In genomic region chr11:66290332-66290629, GRCh38 we compare ENCODE assay signal across 15 cellular contexts. TPM values are rescaled to one million over a fixed set of nuclear protein-coding genes. Genes with fewer than 3 reads are reported as not detected.
DNase-seq lines count a peak whose midpoint lies in the region; ATAC-seq and TF ChIP-seq lines count a peak whose summit lies in the region.
"Had no signal": no experiment of that assay in that cellular context is flagged by ENCODE, and none has a peak within 500 bp of the region (broad histone marks: within the 10 kb centered on the region; RNA-seq: fewer than 3 reads in every experiment).

No MANE protein-coding gene starts in this region.

- H3K4me3 ChIP-seq in SK-N-SH (ENCODE audit: low read depth in 2 of 2, low read length in 1 of 2) (peak overlapping the region; percentile 84 to 90; a peak in 2 of 4 replicates), NB4 (ENCODE audit: low read depth, low read length) (peak overlapping the region; percentile 75), osteoblast (ENCODE audit: insufficient read depth, low read length) (no peak overlapping the region), neuronal stem cell (ENCODE audit: low read length in 2 of 2) (no peak overlapping the region)

- DNase-seq in SK-N-SH (no peak), NB4 (ENCODE audit: low read depth) (no peak), caudate nucleus (lab: John Stamatoyannopoulos, UW) (no peak), osteoblast (ENCODE audit: insufficient read length, low spot score, missing footprints) (no peak), neuronal stem cell (ENCODE audit: low spot score) (no peak), AML-193 (lab: John Stamatoyannopoulos, UW) (no peak)
- DNase-seq: 8988T; activated CD4-positive, CD25-positive, alpha-beta regulatory T cell treated with anti-CD3 and anti-CD28 coated beads, Interleukin-2, amount 50 U/mL, for 72 hours; GF-D8; kidney glomerular epithelial cell; NCI-H1694; Peyer's patch; retina had no signal

- POLR2A ChIA-PET in SK-N-SH (lab: Yijun Ruan, JAX) = interaction anchor here (4.2 kb wide), 1 partner anchor 23 kb away, joined by 19 read pairs; no protein-coding TSS in a partner anchor

- no peaks in the 10 kb centered on the region for H3K9me3 ChIP-seq in SK-N-SH
- H3K9me3 ChIP-seq in osteoblast (ENCODE audit: low read depth, low read length) = no peaks in the 10 kb centered on the region
- H3K9me3 ChIP-seq in neuronal stem cell (replicated peaks in 1 of 2; ENCODE audit: control insufficient read depth in 2 of 2, insufficient read depth in 1 of 2, low read depth in 1 of 2, low read length in 2 of 2) = peaks cover 0 to 5% of the 10 kb centered on the region in 2 donors
- H3K9me3 ChIP-seq: Peyer's patch had no signal

- ATAC-seq in SK-N-SH treated with all-trans-retinoic acid at 6 μM for 48 hours (no peak), GM19023 (IDR thresholded peaks at IDR 0.05; ENCODE audit: unreplicated experiment) (no peak)

- no peak overlapping the region for H3K18ac ChIP-seq in neuronal stem cell (ENCODE audit: low read length)

- peaks cover 8% of the 10 kb centered on the region for H3K79me1 ChIP-seq in neuronal stem cell (ENCODE audit: low read depth, low read length)

- H2AK5ac ChIP-seq in neuronal stem cell (ENCODE audit: low read depth, low read length) = no peak overlapping the region

- no peak overlapping the region for H2BK15ac ChIP-seq in neuronal stem cell (ENCODE audit: low read length)

- TF ChIP-seq RAD21 in SK-N-SH (IDR thresholded peaks at IDR 0.05; ENCODE audit: low read length) = no peak

- no peak overlapping the region for H2BK120ac ChIP-seq in neuronal stem cell (ENCODE audit: low read depth, low read length)

- TF ChIP-seq EP300 in SK-N-SH (IDR thresholded peaks at IDR 0.05; ENCODE audit: borderline replicate concordance in 1 of 2, low read depth in 1 of 2, low read length in 1 of 2) = no peak

- H3K36me3 ChIP-seq in SK-N-SH (replicated peaks in 1 of 2; ENCODE audit: control insufficient read depth in 1 of 2, insufficient read depth in 2 of 2, low read length in 1 of 2) = peaks cover 0 to 11% of the 10 kb centered on the region in 2 experiments
- peaks cover 15% of the 10 kb centered on the region for H3K36me3 ChIP-seq in osteoblast (ENCODE audit: insufficient read depth, low read length)
- H3K36me3 ChIP-seq in neuronal stem cell (replicated peaks in 1 of 2; ENCODE audit: control insufficient read depth in 2 of 2, insufficient read depth in 2 of 2, low read length in 2 of 2) = peaks cover 8 to 18% of the 10 kb centered on the region in 2 donors

- H3K27me3 ChIP-seq in SK-N-SH (ENCODE audit: insufficient read depth) (no peaks in the 10 kb centered on the region), osteoblast (ENCODE audit: insufficient read depth, low read length) (peaks cover 36% of the 10 kb centered on the region), neuronal stem cell (ENCODE audit: control insufficient read depth in 3 of 3, insufficient read depth in 3 of 3, low read depth in 1 of 3, low read length in 3 of 3) (peaks cover 19 to 46% (median 40%) of the 10 kb centered on the region in 3 experiments)

- no peak for TF ChIP-seq CTCF in SK-N-SH (IDR thresholded peaks at IDR 0.05)
- no peak for TF ChIP-seq CTCF in NB4 (IDR thresholded peaks at IDR 0.05; ENCODE audit: low read depth, low read length)
- no peak for TF ChIP-seq CTCF in osteoblast (IDR thresholded peaks at IDR 0.05; ENCODE audit: extremely low read depth, low read depth, low read length)

- H3K9ac ChIP-seq in SK-N-SH = no peak overlapping the region
- H3K9ac ChIP-seq in neuronal stem cell (ENCODE audit: low read depth, low read length, poor library complexity) = no peak overlapping the region

- TF ChIP-seq POLR2A in NB4 (IDR thresholded peaks at IDR 0.05; ENCODE audit: extremely low read depth, insufficient read length) = no peak

- H4K20me1 ChIP-seq in SK-N-SH (ENCODE audit: insufficient read depth) (no peaks in the 10 kb centered on the region), osteoblast (ENCODE audit: insufficient read depth, low read length) (peaks cover 14% of the 10 kb centered on the region)

- H3K79me2 ChIP-seq in SK-N-SH (ENCODE audit: insufficient read depth) (peaks cover 33% of the 10 kb centered on the region; the same call in 1 of the 2 replicates), osteoblast (ENCODE audit: insufficient read depth, low read length) (peaks cover 35% of the 10 kb centered on the region)

- H3K4me1 ChIP-seq in SK-N-SH (ENCODE audit: control insufficient read depth in 1 of 2, insufficient read depth in 2 of 2, low read depth in 1 of 2, low read length in 1 of 2) = peaks cover 7 to 36% of the 10 kb centered on the region in 2 experiments; a peak in 2 of 4 replicates
- peaks cover 21% of the 10 kb centered on the region for H3K4me1 ChIP-seq in osteoblast (ENCODE audit: insufficient read depth, low read length)
- peaks cover 9 to 14% of the 10 kb centered on the region in 2 donors for H3K4me1 ChIP-seq in neuronal stem cell (ENCODE audit: control insufficient read depth in 2 of 2, insufficient read depth in 1 of 2, low read depth in 1 of 2, low read length in 2 of 2)

- no peak overlapping the region for H3K23ac ChIP-seq in neuronal stem cell (ENCODE audit: low read depth, low read length, poor library complexity)

- no peak overlapping the region for H2AFZ ChIP-seq in SK-N-SH (ENCODE audit: low read depth)
- no peak overlapping the region for H2AFZ ChIP-seq in osteoblast (ENCODE audit: low read length)
- no peak overlapping the region for H2AFZ ChIP-seq in neuronal stem cell (ENCODE audit: low read length)

- H3K27ac ChIP-seq in SK-N-SH (ENCODE audit: low read depth in 2 of 2, low read length in 1 of 2) (no peak overlapping the region; a peak in 1 of 4 replicates), caudate nucleus (ENCODE audit: low read depth, low read length) (peak overlapping the region; percentile 99), osteoblast (ENCODE audit: low read depth, low read length) (no peak overlapping the region), neuronal stem cell (replicated peaks; ENCODE audit: low read length) (no peak overlapping the region)

- CTCF ChIA-PET in SK-N-SH (lab: Yijun Ruan, JAX) = interaction anchor here (1.6 to 6.2 kb wide), 4 partner anchors 9 to 45 kb away, joined by 3 to 63 read pairs (median 21); partner anchors contain the start of gene RIN1

- no peak overlapping the region for H4K8ac ChIP-seq in neuronal stem cell (ENCODE audit: low read depth, low read length)

- no peak overlapping the region for H3K14ac ChIP-seq in neuronal stem cell (ENCODE audit: low read length)

- H3K4ac ChIP-seq in neuronal stem cell (ENCODE audit: low read length) = no peak overlapping the region

- H4K91ac ChIP-seq in neuronal stem cell (ENCODE audit: low read depth, low read length, poor library complexity) = no peak overlapping the region

- peak overlapping the region; percentile 94 for H3K4me2 ChIP-seq in SK-N-SH
- peak overlapping the region; percentile 97 for H3K4me2 ChIP-seq in osteoblast (ENCODE audit: insufficient read depth, low read length)
- no peak overlapping the region for H3K4me2 ChIP-seq in neuronal stem cell (ENCODE audit: insufficient read depth, low read length, poor library complexity, severe bottlenecking)

- no peak overlapping the region for H2BK5ac ChIP-seq in neuronal stem cell (ENCODE audit: low read length)

- H3F3A ChIP-seq in SK-N-SH (replicated peaks; ENCODE audit: insufficient read depth) = peaks cover 9% of the 10 kb centered on the region

- no peaks in the 10 kb centered on the region for H3K9me2 ChIP-seq in SK-N-SH

- H2BK12ac ChIP-seq in neuronal stem cell (ENCODE audit: low read length) = no peak overlapping the region

- 95% methylated on average over 2 of the region's 2 CpGs for WGBS in SK-N-SH (ENCODE audit: low lambda C conversion rate)
- WGBS in neuronal stem cell (ENCODE audit: extremely low coverage in 2 of 2, insufficient read length in 2 of 2, insufficient replicate concordance in 1 of 2), 2 donors = no CpG with 5 or more reads among the region's 2 CpGs

TF ChIP-seq in SK-N-SH, 30 proteins besides CTCF, POLR2A, EP300 and RAD21 (continues in another document):
- no peak for TF ChIP-seq TAF1 (IDR thresholded peaks at IDR 0.05; ENCODE audit: borderline replicate concordance, low read depth, low read length)

TF ChIP-seq in SK-N-SH treated with all-trans-retinoic acid at 6 μM for 48 hours, 23 proteins besides CTCF, POLR2A, EP300 and RAD21 (continues in another document):
- no peak for TF ChIP-seq ZNF70 (CRISPR knock-in tag; IDR thresholded peaks at IDR 0.05)
- TF ChIP-seq ZC3H10 (CRISPR knock-in tag; IDR thresholded peaks at IDR 0.05) = no peak
- no peak for TF ChIP-seq SNAI2 (CRISPR knock-in tag; IDR thresholded peaks at IDR 0.05)
- TF ChIP-seq CSDC2 (CRISPR knock-in tag; IDR thresholded peaks at IDR 0.05) = no peak

RNA-seq across cellular contexts. Expression of gene YIF1A, which starts 1.3 kb away (rescaled TPM):
- polyA plus RNA-seq in SK-N-SH (2012; rRNA removed) = 115 and 123 TPM in 2 replicates
- polyA plus RNA-seq in SK-N-SH (2012; cell fraction: cytosol; rRNA removed) = 49.5 and 87.8 TPM in 2 replicates
- 159 and 164 TPM in 2 replicates for polyA plus RNA-seq in SK-N-SH (2012; cell fraction: nucleus; rRNA removed)
- 165 and 182 TPM in 2 replicates for total RNA-seq in osteoblast
- 75.4 TPM for polyA plus RNA-seq in neuronal stem cell (2013, experiment 1 of 2)
- 75.5 TPM for polyA plus RNA-seq in neuronal stem cell (2013, experiment 2 of 2)

RNA-seq across cellular contexts. Expression of gene TMEM151A, which starts 1.4 kb away (rescaled TPM):
- polyA plus RNA-seq in SK-N-SH (2012; rRNA removed) = 0.29 and 0.35 TPM in 2 replicates
- 0.12 and 0.26 TPM in 2 replicates for polyA plus RNA-seq in SK-N-SH (2012; cell fraction: cytosol; rRNA removed)
- polyA plus RNA-seq in SK-N-SH (2012; cell fraction: nucleus; rRNA removed) = 0.56 and 0.69 TPM in 2 replicates
- 0.29 and 0.36 TPM in 2 replicates for total RNA-seq in osteoblast
- polyA plus RNA-seq in neuronal stem cell (2013, experiment 1 of 2) = 0.15 TPM
- 0.17 TPM for polyA plus RNA-seq in neuronal stem cell (2013, experiment 2 of 2)

RNA-seq across cellular contexts. Expression of gene CNIH2, which starts 12.3 kb away (rescaled TPM):
- polyA plus RNA-seq in SK-N-SH (2012; rRNA removed) = 7.4 and 11.8 TPM in 2 replicates
- 9.1 and 9.3 TPM in 2 replicates for polyA plus RNA-seq in SK-N-SH (2012; cell fraction: cytosol; rRNA removed)
- polyA plus RNA-seq in SK-N-SH (2012; cell fraction: nucleus; rRNA removed) = 11.9 and 12.3 TPM in 2 replicates
- under 0.01 TPM in 1 of 2 replicates, not detected in the other for total RNA-seq in osteoblast
- 24.3 TPM for polyA plus RNA-seq in neuronal stem cell (2013, experiment 1 of 2)
- polyA plus RNA-seq in neuronal stem cell (2013, experiment 2 of 2) = 24.3 TPM
- total RNA-seq: Peyer's patch had no signal

RNA-seq across cellular contexts. Expression of gene RAB1B, which starts 21.8 kb away (rescaled TPM):
- polyA plus RNA-seq in SK-N-SH (2012; rRNA removed) = 204 and 208 TPM in 2 replicates
- polyA plus RNA-seq in SK-N-SH (2012; cell fraction: cytosol; rRNA removed) = 90.6 and 132 TPM in 2 replicates
- 85.5 and 96.0 TPM in 2 replicates for polyA plus RNA-seq in SK-N-SH (2012; cell fraction: nucleus; rRNA removed)
- total RNA-seq in osteoblast = 75.3 and 75.4 TPM in 2 replicates
- 109 TPM for polyA plus RNA-seq in neuronal stem cell (2013, experiment 1 of 2)
- 106 TPM for polyA plus RNA-seq in neuronal stem cell (2013, experiment 2 of 2)

RNA-seq across cellular contexts. Expression of gene CD248, which starts 26.6 kb away (rescaled TPM):
- 2.6 and 7.7 TPM in 2 replicates for polyA plus RNA-seq in SK-N-SH (2012; rRNA removed)
- 2.9 and 3.8 TPM in 2 replicates for polyA plus RNA-seq in SK-N-SH (2012; cell fraction: cytosol; rRNA removed)
- 3.0 and 4.6 TPM in 2 replicates for polyA plus RNA-seq in SK-N-SH (2012; cell fraction: nucleus; rRNA removed)
- total RNA-seq in osteoblast = 103 and 107 TPM in 2 replicates
- polyA plus RNA-seq in neuronal stem cell (2013, experiment 1 of 2) = 3.3 TPM
- 3.2 TPM for polyA plus RNA-seq in neuronal stem cell (2013, experiment 2 of 2)

Comparison
In these comparisons a context has a peak if more than half of its experiments do, and no peak if none do; other contexts are left out.
1. H3K4me3 ChIP-seq: peak in SK-N-SH (2 of 2) and NB4 (single experiment); none in osteoblast (single experiment) and neuronal stem cell (0 of 2).